8 cellular contexts compared by ENCODE assay signal in genomic region chr2:6917071-6917760, GRCh38. TPM values are rescaled to one million over a fixed set of nuclear protein-coding genes. Genes with fewer than 3 reads are reported as not detected.
A peak's percentile ranks its signal among the peaks of the same experiment; 100 is the strongest.
DNase-seq lines count a peak whose midpoint lies in the region; ATAC-seq and TF ChIP-seq lines count a peak whose summit lies in the region.

Gene RNF144A (plus strand): TSS chr2:6917412. CDS start chr2:6996927, 79,515 bp downstream.

- peak; percentile 3 for TF ChIP-seq CTCF in lung (IDR thresholded peaks at IDR 0.05; ENCODE audit: control extremely low read depth, extremely low read depth)

- H3K27me3 ChIP-seq in duodenal mucosa (ENCODE audit: control insufficient read depth in 1 of 2, insufficient read depth in 2 of 2, low read length in 2 of 2) (peaks cover 0 to 3% of the 10 kb centered on the region in 2 donors), lung (ENCODE audit: control insufficient read depth, insufficient read depth) (no peaks in the 10 kb centered on the region)

- H3K27ac ChIP-seq in duodenal mucosa (ENCODE audit: low read depth, low read length) (no peak within 1 kb of the TSS), lung (ENCODE audit: low read depth in 1 of 2, low read length in 1 of 2) (peak within 1 kb of the TSS; percentile 77 to 85)

- H3K4me3 ChIP-seq in duodenal mucosa (ENCODE audit: low read depth in 1 of 2, low read length in 2 of 2) (peak within 1 kb of the TSS; percentile 46 to 64), lung (peak within 1 kb of the TSS; percentile 83)

- DNase-seq in NCI-H524 (lab: John Stamatoyannopoulos, UW): peak; percentile 8 to 68
- no peak for DNase-seq in NCI-H524 treated with DMSO at 0.1 percent for 48 hours (lab: John Stamatoyannopoulos, UW)
- peak; percentile 74 for DNase-seq in NCI-H2196 (lab: John Stamatoyannopoulos, UW; ENCODE audit: unreplicated experiment)
- DNase-seq in activated CD4-positive, alpha-beta T cell treated with anti-CD3 and anti-CD28 coated beads, Interleukin-2, amount 50 U/mL, for 48 hours: peak; percentile 70 to 72
- peak; percentile 51 for DNase-seq in lung (ENCODE audit: low spot score)
- DNase-seq in stimulated activated CD8-positive, alpha-beta memory T cell treated with anti-CD3 and anti-CD28 coated beads, Interleukin-12 subunit alpha, Interleukin-12 subunit beta, amount 100 ng/mL, for 4 hours (ENCODE audit: low read depth): peak; percentile 67

- 0 to 4% methylated on average over 63 to 90 of the region's 90 CpGs for WGBS in lung, 2 donors

- peak; percentile 89 for ATAC-seq in HG02970 (IDR thresholded peaks at IDR 0.05; ENCODE audit: low FRiP score, unreplicated experiment)
- peak; percentile 95 for ATAC-seq in lung (ENCODE audit: insufficient read depth, low FRiP score)

- peak within 1 kb of the TSS; percentile 20 to 51 for H3K9ac ChIP-seq in duodenal mucosa (ENCODE audit: low read depth in 1 of 2, low read length in 2 of 2)

- H3K36me3 ChIP-seq in duodenal mucosa (ENCODE audit: control insufficient read depth in 1 of 2, insufficient read depth in 2 of 2, low read length in 2 of 2) (no peaks in the 10 kb centered on the region), lung (ENCODE audit: control insufficient read depth in 2 of 2, insufficient read depth in 2 of 2, low read length in 2 of 2) (no peaks in the 10 kb centered on the region)

- H3K9me3 ChIP-seq in duodenal mucosa (ENCODE audit: control insufficient read depth in 1 of 2, low read length in 2 of 2): no peaks in the 10 kb centered on the region
- H3K9me3 ChIP-seq in lung (ENCODE audit: control insufficient read depth in 2 of 2, insufficient read depth in 1 of 2, low read length in 1 of 2): no peaks in the 10 kb centered on the region

- peaks cover 0 to 21% of the 10 kb centered on the region in 2 donors for H3K4me1 ChIP-seq in duodenal mucosa (ENCODE audit: control insufficient read depth in 1 of 2, insufficient read depth in 2 of 2, low read length in 2 of 2)
- H3K4me1 ChIP-seq in lung (ENCODE audit: control insufficient read depth in 2 of 2, insufficient read depth in 2 of 2, low read length in 2 of 2): peaks cover 12 to 13% of the 10 kb centered on the region in 2 donors

RNA-seq across cellular contexts. Expression of gene RNF144A, which starts in this region (rescaled TPM):
- 10 to 100 TPM in 1 of 2 donors, 1 to 10 TPM in 1; 8.4 to 25.3 TPM for total RNA-seq in lung
- 1 to 10 TPM; 2.7 to 3.2 TPM for polyA plus RNA-seq in lung
